23 cellular contexts compared by ENCODE assay signal in the genomic region with DNA sequence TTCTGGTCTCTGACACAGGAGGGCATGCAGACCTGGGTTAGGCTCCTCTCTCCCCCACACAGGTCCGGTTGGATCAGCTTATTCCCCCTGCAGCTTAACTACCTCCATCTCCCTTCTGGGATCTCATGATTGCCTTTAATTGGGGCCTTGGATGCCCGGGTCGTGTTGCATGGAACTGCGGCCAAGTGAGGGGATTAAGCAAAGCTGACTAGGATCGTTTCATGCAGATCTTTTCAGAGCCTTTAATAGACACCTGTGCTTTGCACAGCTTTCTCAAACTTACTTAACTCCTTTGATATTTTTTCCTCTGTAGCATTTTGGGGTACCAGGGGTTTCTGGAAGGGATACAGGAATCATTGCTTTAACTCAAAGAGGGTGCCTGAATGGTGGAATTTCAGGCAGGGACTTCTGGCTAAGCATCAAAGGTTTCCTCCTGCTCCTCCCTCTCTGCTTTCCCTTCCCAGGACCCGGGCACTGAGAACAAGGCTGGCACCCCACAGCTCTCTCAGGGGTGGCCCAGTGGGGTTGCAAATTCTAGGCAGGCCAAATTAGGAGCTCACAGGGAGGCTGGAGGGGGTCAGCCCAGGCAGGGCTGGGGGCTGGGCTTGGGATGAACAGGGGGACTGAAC. TPM values are rescaled to one million over a fixed set of nuclear protein-coding genes. Genes with fewer than 3 reads are reported as not detected.
DNase-seq lines count a peak whose midpoint lies in the region; ATAC-seq and TF ChIP-seq lines count a peak whose summit lies in the region.
"Had no signal": no experiment of that assay in that cellular context is flagged by ENCODE, and none has a peak within 500 bp of the region (broad histone marks: within the 10 kb centered on the region; RNA-seq: fewer than 3 reads in every experiment).

No MANE protein-coding gene starts in this region.

- WGBS in HUES64, result 35% methylated on average over 6 of the region's 6 CpGs

- no peak overlapping the region for H3K9ac ChIP-seq in HUES64 (ENCODE audit: low read depth, low read length)
- H3K9ac ChIP-seq: parathyroid adenoma had no signal

- no peak overlapping the region for H3K4me3 ChIP-seq in HUES64 (ENCODE audit: low read length)
- no peak overlapping the region for H3K4me3 ChIP-seq in lower lobe of right lung
- no peak overlapping the region for H3K4me3 ChIP-seq in thoracic aorta
- H3K4me3 ChIP-seq: skin epidermis had no signal

- intact Hi-C loops in lower lobe of right lung (cut with DNase I), result no loop called here

- DNase-seq in lower lobe of right lung (no peak), thoracic aorta (ENCODE audit: low spot score) (no peak), HuH-7.5 (ENCODE audit: low spot score) (no peak), retina (no peak), glomerular visceral epithelial cell (ENCODE audit: extremely low spot score) (no peak), SIG-M5 treated with dmso at 0.1 percent for 504 hours (lab: John Stamatoyannopoulos, UW; ENCODE audit: unreplicated experiment) (no peak)
- DNase-seq: activated CD4-positive, alpha-beta T cell treated with anti-CD3 and anti-CD28 coated beads, Interleukin-2, amount 10 ng/mL, durations not matched to agents 24 days and 14 days; activated CD8-positive, alpha-beta memory T cell treated with anti-CD3 and anti-CD28 coated beads, Interleukin-2, amount 50 U/mL, for 48 hours; activated gamma-delta T cell treated with Interleukin-2 at 50 U/mL for 16 hours; CD4-positive, CD25-positive, alpha-beta regulatory T cell; NCI-H146; NCI-H69; stimulated activated CD4-positive, alpha-beta T cell treated with anti-CD3 and anti-CD28 coated beads, Interleukin-4, amount 100 ng/mL, for 1 hour; stimulated activated naive CD8-positive, alpha-beta T cell treated with anti-CD3 and anti-CD28 coated beads, Interleukin-15, amount 100 ng/mL, for 72 hours; T-cell had no signal

- no peak for TF ChIP-seq CTCF in lower lobe of right lung (IDR thresholded peaks at IDR 0.05)
- no peak for TF ChIP-seq CTCF in thoracic aorta (IDR thresholded peaks at IDR 0.05)

- H3K9me3 ChIP-seq in HUES64 (ENCODE audit: insufficient read depth, low read depth, low read length), result no peaks in the 10 kb centered on the region
- no peaks in the 10 kb centered on the region for H3K9me3 ChIP-seq in lower lobe of right lung
- H3K9me3 ChIP-seq in thoracic aorta, result peaks cover 4% of the 10 kb centered on the region

- H3K36me3 ChIP-seq in HUES64 (ENCODE audit: insufficient read depth, low read length), result no peaks in the 10 kb centered on the region
- H3K36me3 ChIP-seq in lower lobe of right lung, result no peaks in the 10 kb centered on the region
- no peaks in the 10 kb centered on the region for H3K36me3 ChIP-seq in thoracic aorta

- no peaks in the 10 kb centered on the region for H3K27me3 ChIP-seq in HUES64 (ENCODE audit: insufficient read depth, low read length)
- H3K27me3 ChIP-seq in lower lobe of right lung (ENCODE audit: low read depth), result no peaks in the 10 kb centered on the region
- no peaks in the 10 kb centered on the region for H3K27me3 ChIP-seq in thoracic aorta (replicated peaks; ENCODE audit: insufficient read depth)

- ATAC-seq in lower lobe of right lung, result no peak
- no peak for ATAC-seq in thoracic aorta (ENCODE audit: insufficient number of reproducible peaks, low FRiP score, low read depth)
- ATAC-seq: Right ventricle myocardium inferior; stimulated activated naive CD8-positive, alpha-beta T cell treated with anti-CD3 and anti-CD28 coated beads, Interleukin-15, amount 100 ng/mL, for 72 hours; T-cell had no signal

- H3K27ac ChIP-seq in HUES64 (ENCODE audit: low read depth, low read length), result peak overlapping the region; percentile 2; the same call in 1 of the 2 replicates
- H3K27ac ChIP-seq in cingulate gyrus (ENCODE audit: low read depth, low read length), result peak overlapping the region; percentile 77
- H3K27ac ChIP-seq in lower lobe of right lung, result peak overlapping the region; percentile 24
- peak overlapping the region; percentile 68 to 81 for H3K27ac ChIP-seq in thoracic aorta
- H3K27ac ChIP-seq: parathyroid adenoma had no signal

- H3K4me1 ChIP-seq in HUES64 (ENCODE audit: insufficient read depth, low read length) (no peaks in the 10 kb centered on the region), lower lobe of right lung (no peaks in the 10 kb centered on the region), thoracic aorta (ENCODE audit: control insufficient read depth in 1 of 2, low read depth in 2 of 2) (peaks cover 7 to 16% of the 10 kb centered on the region in 2 donors)
- H3K4me1 ChIP-seq: parathyroid adenoma had no signal

RNA-seq across cellular contexts. Expression of a gene that starts 0.5 kb away (rescaled TPM):
- polyA plus RNA-seq in HUES64 (2013, experiment 1 of 2), result not detected
- not detected for polyA plus RNA-seq in HUES64 (2013, experiment 2 of 2)
- total RNA-seq in lower lobe of right lung (not detected), thoracic aorta (not detected)
- total RNA-seq: activated CD4-positive, alpha-beta T cell treated with anti-CD3 and anti-CD28 coated beads, Interleukin-2, amount 10 ng/mL, durations not matched to agents 24 days and 14 days; CD4-positive, CD25-positive, alpha-beta regulatory T cell; lower leg skin; MCF 10A; myocyte; Right ventricle myocardium inferior; T-cell had no signal
- polyA plus RNA-seq: CD4-positive, CD25-positive, alpha-beta regulatory T cell had no signal

RNA-seq across cellular contexts. Expression of a gene that starts 20.4 kb away (rescaled TPM):
- polyA plus RNA-seq in HUES64 (2013, experiment 1 of 2), result 14.0 TPM
- polyA plus RNA-seq in HUES64 (2013, experiment 2 of 2), result 10.8 TPM
- total RNA-seq in lower lobe of right lung (22.4 TPM), thoracic aorta (100 to 1,000 TPM; 164 to 214 TPM)
- total RNA-seq: MCF 10A had no signal

RNA-seq across cellular contexts. Expression of a gene that starts 53.7 kb away (rescaled TPM):
- polyA plus RNA-seq in HUES64 (2013, experiment 1 of 2), result 2.4 TPM
- polyA plus RNA-seq in HUES64 (2013, experiment 2 of 2), result 2.5 TPM
- total RNA-seq in lower lobe of right lung (162 TPM), thoracic aorta (10 to 100 TPM; 29.6 to 33.9 TPM)
- total RNA-seq: myocyte had no signal

Comparison
In these comparisons a context has a peak if more than half of its experiments do, and no peak if none do; other contexts are left out.
1. H3K27ac ChIP-seq: peak in every context shown above with its lines; median percentile 77 in cingulate gyrus; 74 in thoracic aorta; 24 in lower lobe of right lung; 2 in HUES64.